ENCODE assay signal across 8 cellular contexts in the genomic region with DNA sequence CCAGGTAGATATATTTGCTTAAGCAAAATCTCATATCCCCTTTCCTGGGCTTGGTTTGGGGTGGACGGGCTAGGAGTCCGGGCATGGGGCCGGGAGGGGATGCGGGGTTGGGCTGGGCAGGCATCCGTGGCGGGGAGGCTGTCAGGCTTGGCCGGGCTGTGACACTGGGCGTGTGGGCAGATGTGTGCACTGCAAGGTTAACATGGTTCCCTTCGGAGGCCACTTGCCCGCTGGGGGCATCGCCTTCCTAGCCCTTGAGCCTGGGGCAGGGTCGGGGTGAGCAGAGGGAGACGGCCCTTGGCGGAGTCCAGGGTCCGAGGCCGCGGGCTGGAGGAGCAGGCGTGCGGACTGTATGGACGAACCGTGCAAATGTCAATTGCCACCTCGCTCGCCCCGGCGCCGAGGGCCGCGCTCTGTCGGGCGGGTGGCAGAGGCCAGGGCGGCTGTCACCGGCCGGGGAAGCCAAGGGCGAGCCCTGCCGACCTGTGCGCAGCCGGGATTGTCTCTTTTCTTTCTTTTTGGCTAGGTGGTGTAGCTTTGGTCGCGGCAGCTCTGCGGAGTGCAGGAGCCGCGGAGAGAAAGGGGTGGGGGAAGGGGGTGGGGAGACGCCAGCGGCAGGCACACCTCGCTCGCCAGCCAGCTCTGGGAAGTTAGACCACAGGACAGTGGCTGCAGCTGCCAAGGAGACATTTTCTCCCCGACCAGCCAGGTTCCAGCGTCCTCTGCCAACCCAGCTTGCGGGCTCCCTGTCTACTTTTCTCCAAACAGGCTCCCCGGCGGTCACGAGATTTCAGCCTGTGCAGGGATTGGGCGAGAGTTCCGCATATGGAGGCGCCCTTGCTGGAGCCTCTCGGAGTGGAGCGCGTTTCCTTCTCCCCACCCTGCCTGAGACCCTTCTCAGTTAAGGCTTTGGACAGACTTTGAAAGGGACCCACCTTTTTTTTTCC. TPM values are rescaled to one million over a fixed set of nuclear protein-coding genes. Genes with fewer than 3 reads are reported as not detected.
DNase-seq lines count a peak whose midpoint lies in the region; ATAC-seq and TF ChIP-seq lines count a peak whose summit lies in the region.

No MANE protein-coding gene starts in this region.

- no peaks in the 10 kb centered on the region for H3K27me3 Mint-ChIP-seq in activated T-helper 17 cell treated with anti-CD3 and anti-CD28 coated beads, Interleukin-2, amount 50 U/mL, for 72 hours
- no peaks in the 10 kb centered on the region for H3K27me3 Mint-ChIP-seq in natural killer cell (ENCODE audit: low read depth in 2 of 2)

- TF ChIP-seq EP300 in Ishikawa (IDR thresholded peaks at IDR 0.05; ENCODE audit: borderline replicate concordance), result no peak

- no peak for TF ChIP-seq CTCF in fibroblast of mammary gland (conservative IDR thresholded peaks at IDR 0.05; ENCODE audit: control insufficient read depth, insufficient read depth, low read depth, low read length)
- TF ChIP-seq CTCF in natural killer cell (IDR thresholded peaks at IDR 0.05), result no peak

- ATAC-seq in GM21528 (IDR thresholded peaks at IDR 0.05; ENCODE audit: low FRiP score, unreplicated experiment) (peak; percentile 47), natural killer cell (peak; percentile 11 to 16 (median 14))
- ATAC-seq in activated T-helper 17 cell treated with anti-CD3 and anti-CD28 coated beads, Interleukin-2, amount 50 U/mL, for 72 hours (replicated peaks), result peak; percentile 54

- H3K9me3 Mint-ChIP-seq in activated T-helper 17 cell treated with anti-CD3 and anti-CD28 coated beads, Interleukin-2, amount 50 U/mL, for 72 hours, result no peaks in the 10 kb centered on the region
- no peaks in the 10 kb centered on the region for H3K9me3 Mint-ChIP-seq in natural killer cell

- TF ChIP-seq RAD21 in Ishikawa (IDR thresholded peaks at IDR 0.05; ENCODE audit: low read depth), result no peak

- H3K4me3 Mint-ChIP-seq in activated T-helper 17 cell treated with anti-CD3 and anti-CD28 coated beads, Interleukin-2, amount 50 U/mL, for 72 hours, result peak overlapping the region; percentile 92
- peak overlapping the region; percentile 95 for H3K4me3 Mint-ChIP-seq in natural killer cell

- peaks cover 27% of the 10 kb centered on the region for H3K36me3 Mint-ChIP-seq in activated T-helper 17 cell treated with anti-CD3 and anti-CD28 coated beads, Interleukin-2, amount 50 U/mL, for 72 hours (ENCODE audit: low read depth)
- H3K36me3 Mint-ChIP-seq in natural killer cell, result no peaks in the 10 kb centered on the region

- H3K4me3 ChIP-seq in fibroblast of mammary gland (ENCODE audit: control insufficient read depth, low read depth, low read length), result peak overlapping the region; percentile 74

- peak overlapping the region; percentile 68 for H3K27ac Mint-ChIP-seq in activated T-helper 17 cell treated with anti-CD3 and anti-CD28 coated beads, Interleukin-2, amount 50 U/mL, for 72 hours
- H3K27ac Mint-ChIP-seq in natural killer cell, result peak overlapping the region; percentile 94 to 96

- DNase-seq in DMS53 (lab: John Stamatoyannopoulos, UW) (peak; percentile 93), RPMI8226 (peak; percentile 89), fibroblast of mammary gland (ENCODE audit: low read depth) (peak; percentile 62), natural killer cell (peak; percentile 45)
- peak; percentile 41 to 68 (median 52) for DNase-seq in stimulated activated naive CD4-positive, alpha-beta T cell (lab: John Stamatoyannopoulos, UW)

- H3K4me1 Mint-ChIP-seq in activated T-helper 17 cell treated with anti-CD3 and anti-CD28 coated beads, Interleukin-2, amount 50 U/mL, for 72 hours, result no peaks in the 10 kb centered on the region
- H3K4me1 Mint-ChIP-seq in natural killer cell, result peaks cover 29 to 32% of the 10 kb centered on the region in 2 donors

- intact Hi-C loops in natural killer cell (cut with micrococcal nuclease), result loop anchor here (2.0 kb wide), 1 partner anchor 122 kb away; no protein-coding TSS in a partner anchor

TF ChIP-seq in Ishikawa, 13 proteins besides CTCF, POLR2A, EP300 and RAD21:
- TF ChIP-seq MAX (IDR thresholded peaks at IDR 0.05) (0 out of 2 replicates have a peak, but pooled peaks have one; percentile 32), EGR1 (IDR thresholded peaks at IDR 0.05) (no peak), TAF1 (IDR thresholded peaks at IDR 0.05; ENCODE audit: low read depth) (peak; percentile 45), TEAD4 (IDR thresholded peaks at IDR 0.05) (no peak), YY1 (IDR thresholded peaks at IDR 0.05; ENCODE audit: low read depth) (peak; percentile 36; the same call in 1 of the 2 replicates), TCF12 (IDR thresholded peaks at IDR 0.05; ENCODE audit: low read depth) (no peak), ZBTB7A (IDR thresholded peaks at IDR 0.05; ENCODE audit: low read depth) (peak; percentile 61; the same call in 1 of the 2 replicates), CREB1 (IDR thresholded peaks at IDR 0.05; ENCODE audit: low read depth) (no peak), USF1 (IDR thresholded peaks at IDR 0.05) (peak; percentile 74)
- TF ChIP-seq, protein P1, sequence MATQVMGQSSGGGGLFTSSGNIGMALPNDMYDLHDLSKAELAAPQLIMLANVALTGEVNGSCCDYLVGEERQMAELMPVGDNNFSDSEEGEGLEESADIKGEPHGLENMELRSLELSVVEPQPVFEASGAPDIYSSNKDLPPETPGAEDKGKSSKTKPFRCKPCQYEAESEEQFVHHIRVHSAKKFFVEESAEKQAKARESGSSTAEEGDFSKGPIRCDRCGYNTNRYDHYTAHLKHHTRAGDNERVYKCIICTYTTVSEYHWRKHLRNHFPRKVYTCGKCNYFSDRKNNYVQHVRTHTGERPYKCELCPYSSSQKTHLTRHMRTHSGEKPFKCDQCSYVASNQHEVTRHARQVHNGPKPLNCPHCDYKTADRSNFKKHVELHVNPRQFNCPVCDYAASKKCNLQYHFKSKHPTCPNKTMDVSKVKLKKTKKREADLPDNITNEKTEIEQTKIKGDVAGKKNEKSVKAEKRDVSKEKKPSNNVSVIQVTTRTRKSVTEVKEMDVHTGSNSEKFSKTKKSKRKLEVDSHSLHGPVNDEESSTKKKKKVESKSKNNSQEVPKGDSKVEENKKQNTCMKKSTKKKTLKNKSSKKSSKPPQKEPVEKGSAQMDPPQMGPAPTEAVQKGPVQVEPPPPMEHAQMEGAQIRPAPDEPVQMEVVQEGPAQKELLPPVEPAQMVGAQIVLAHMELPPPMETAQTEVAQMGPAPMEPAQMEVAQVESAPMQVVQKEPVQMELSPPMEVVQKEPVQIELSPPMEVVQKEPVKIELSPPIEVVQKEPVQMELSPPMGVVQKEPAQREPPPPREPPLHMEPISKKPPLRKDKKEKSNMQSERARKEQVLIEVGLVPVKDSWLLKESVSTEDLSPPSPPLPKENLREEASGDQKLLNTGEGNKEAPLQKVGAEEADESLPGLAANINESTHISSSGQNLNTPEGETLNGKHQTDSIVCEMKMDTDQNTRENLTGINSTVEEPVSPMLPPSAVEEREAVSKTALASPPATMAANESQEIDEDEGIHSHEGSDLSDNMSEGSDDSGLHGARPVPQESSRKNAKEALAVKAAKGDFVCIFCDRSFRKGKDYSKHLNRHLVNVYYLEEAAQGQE (IDR thresholded peaks at IDR 0.05; ENCODE audit: low read depth), result no peak
TF ChIP-seq in Ishikawa: peak in this region for 5.

RNA-seq across cellular contexts. Expression of gene RCOR3, which starts 1.3 kb away (rescaled TPM):
- total RNA-seq in activated T-helper 17 cell treated with anti-CD3 and anti-CD28 coated beads, Interleukin-2, amount 50 U/mL, for 72 hours, result 10 to 100 TPM; 33.6 to 52.1 TPM
- 10 to 100 TPM; 70.9 to 99.2 (median 78.6) TPM for total RNA-seq in natural killer cell

Comparison
In these comparisons a context has a peak if more than half of its experiments do, and no peak if none do; other contexts are left out.
1. Peak in every context shown above with its lines: DNase-seq, ATAC-seq and H3K4me3 ChIP-seq.